Comparison of ENCODE assay signal across 9 cellular contexts in the genomic region with DNA sequence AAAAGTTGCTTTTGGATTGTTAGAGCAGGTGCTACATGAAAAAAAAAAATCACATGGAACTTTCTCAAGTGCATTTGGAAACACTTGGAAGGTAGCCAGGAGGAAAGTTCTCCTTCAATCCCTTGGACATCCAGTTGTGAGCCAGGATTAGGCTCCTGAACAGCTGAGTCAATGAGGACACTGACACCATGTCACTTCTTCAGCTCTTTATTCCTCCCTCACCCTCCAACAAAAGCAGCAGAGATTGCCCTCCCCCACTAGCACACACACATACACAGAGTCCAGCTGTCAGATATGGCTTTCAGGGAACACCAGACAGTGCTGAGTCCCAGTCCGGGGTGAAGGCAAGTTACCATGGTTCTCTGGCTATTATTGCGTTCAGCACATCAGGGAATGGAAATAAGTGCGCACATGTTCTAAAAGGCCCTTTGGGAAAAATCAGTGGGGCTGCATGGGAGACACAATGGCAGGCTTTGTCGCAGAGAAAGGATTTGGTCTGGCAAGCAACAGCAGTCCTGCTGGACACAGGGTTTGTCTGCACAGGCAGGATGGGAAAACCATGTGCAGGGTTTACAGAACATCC.
DNase-seq lines count a peak whose midpoint lies in the region; ATAC-seq and TF ChIP-seq lines count a peak whose summit lies in the region.
"Had no signal": no experiment of that assay in that cellular context is flagged by ENCODE, and none has a peak within 500 bp of the region (broad histone marks: within the 10 kb centered on the region; RNA-seq: fewer than 3 reads in every experiment).

No MANE protein-coding gene starts in this region.

- intact Hi-C loops in activated T-helper 2 cell treated with anti-CD3 and anti-CD28 coated beads, Interferon-gamma antibody, Interleukin-2, Interleukin-4, amounts not matched to agents 10 μg/mL and 5 μg/mL and 100 μg/mL, durations not matched to agents 14 hours and 24 hours and 36 hours (cut with micrococcal nuclease), result no loop called here

- no peaks in the 10 kb centered on the region for H3K4me1 ChIP-seq in fibroblast of lung (ENCODE audit: control insufficient read depth, extremely low read depth, insufficient read depth, low read length)

- POLR2A ChIA-PET in WTC11 (lab: Charles Lee), result no interaction called here

- no peaks in the 10 kb centered on the region for H3K27me3 ChIP-seq in fibroblast of lung (ENCODE audit: control insufficient read depth, insufficient read depth, low read length)

- H3K36me3 Mint-ChIP-seq in neural crest cell (ENCODE audit: low read depth), result no peaks in the 10 kb centered on the region
- H3K36me3 Mint-ChIP-seq in activated T-helper 2 cell treated with anti-CD3 and anti-CD28 coated beads, Interferon-gamma antibody, Interleukin-2, Interleukin-4, amounts not matched to agents 10 μg/mL and 5 μg/mL and 100 μg/mL, durations not matched to agents 14 hours and 24 hours and 36 hours (ENCODE audit: low read depth), result no peaks in the 10 kb centered on the region
- no peaks in the 10 kb centered on the region for H3K36me3 Mint-ChIP-seq in WTC11

- no peak overlapping the region for H3K4me2 ChIP-seq in fibroblast of lung (ENCODE audit: extremely low read depth, insufficient read depth, low read length)

- no peaks in the 10 kb centered on the region for H4K20me1 ChIP-seq in fibroblast of lung (ENCODE audit: control insufficient read depth, extremely low read depth, insufficient read depth, low read length)

- H3K4me3 Mint-ChIP-seq in neural crest cell (peak overlapping the region; percentile 52), WTC11 (no peak overlapping the region)
- no peak overlapping the region for H3K4me3 Mint-ChIP-seq in activated T-helper 2 cell treated with anti-CD3 and anti-CD28 coated beads, Interferon-gamma antibody, Interleukin-2, Interleukin-4, amounts not matched to agents 10 μg/mL and 5 μg/mL and 100 μg/mL, durations not matched to agents 14 hours and 24 hours and 36 hours (ENCODE audit: low read depth)

- no peak overlapping the region for H3K9ac ChIP-seq in fibroblast of lung (ENCODE audit: insufficient read depth, low read length)

- H3K9me3 Mint-ChIP-seq in neural crest cell, result peaks cover 2% of the 10 kb centered on the region
- H3K9me3 Mint-ChIP-seq in activated T-helper 2 cell treated with anti-CD3 and anti-CD28 coated beads, Interferon-gamma antibody, Interleukin-2, Interleukin-4, amounts not matched to agents 10 μg/mL and 5 μg/mL and 100 μg/mL, durations not matched to agents 14 hours and 24 hours and 36 hours, result no peaks in the 10 kb centered on the region
- no peaks in the 10 kb centered on the region for H3K9me3 Mint-ChIP-seq in WTC11

- H3K36me3 ChIP-seq in fibroblast of lung (ENCODE audit: control insufficient read depth, insufficient read depth, low read length), result no peaks in the 10 kb centered on the region

- H3K4me1 Mint-ChIP-seq in neural crest cell (peaks cover 44% of the 10 kb centered on the region), WTC11 (no peaks in the 10 kb centered on the region)
- no peaks in the 10 kb centered on the region for H3K4me1 Mint-ChIP-seq in activated T-helper 2 cell treated with anti-CD3 and anti-CD28 coated beads, Interferon-gamma antibody, Interleukin-2, Interleukin-4, amounts not matched to agents 10 μg/mL and 5 μg/mL and 100 μg/mL, durations not matched to agents 14 hours and 24 hours and 36 hours (ENCODE audit: low read depth)

- H3K4me3 ChIP-seq in fibroblast of lung (replicated peaks in 1 of 4; ENCODE audit: control extremely low read depth in 1 of 4, insufficient read depth in 1 of 4, low read depth in 3 of 4, low read length in 4 of 4), result no peak overlapping the region

- no peak for ATAC-seq in GM18502 (IDR thresholded peaks at IDR 0.05; ENCODE audit: poor library complexity, unreplicated experiment)
- ATAC-seq in WTC11, result no peak

- TF ChIP-seq CTCF in fibroblast of lung (conservative IDR thresholded peaks at IDR 0.05 in 1 of 2, IDR thresholded peaks at IDR 0.05 in 1 of 2; ENCODE audit: low read depth in 1 of 2, low read length in 2 of 2) (peak in 1 of 2 donors; percentile 11), neural crest cell (conservative IDR thresholded peaks at IDR 0.05) (no peak), WTC11 (IDR thresholded peaks at IDR 0.05) (no peak)

- H3K79me2 ChIP-seq in fibroblast of lung (ENCODE audit: control insufficient read depth, insufficient read depth, low read length), result no peaks in the 10 kb centered on the region

- no peak overlapping the region for H2AFZ ChIP-seq in fibroblast of lung (ENCODE audit: low read length)

- H3K27me3 Mint-ChIP-seq in neural crest cell (ENCODE audit: low read depth) (no peaks in the 10 kb centered on the region), WTC11 (ENCODE audit: low read depth) (no peaks in the 10 kb centered on the region)
- peaks cover 2% of the 10 kb centered on the region for H3K27me3 Mint-ChIP-seq in activated T-helper 2 cell treated with anti-CD3 and anti-CD28 coated beads, Interferon-gamma antibody, Interleukin-2, Interleukin-4, amounts not matched to agents 10 μg/mL and 5 μg/mL and 100 μg/mL, durations not matched to agents 14 hours and 24 hours and 36 hours (ENCODE audit: low read depth)

- H3K9me3 ChIP-seq in fibroblast of lung (ENCODE audit: control insufficient read depth, insufficient read depth, low read depth, low read length), result no peaks in the 10 kb centered on the region

- H3K27ac ChIP-seq in fibroblast of lung (ENCODE audit: insufficient read depth, low read length), result no peak overlapping the region

- CTCF ChIA-PET in WTC11 (lab: Charles Lee), result no interaction called here

- DNase-seq in COLO829 (ENCODE audit: low spot score) (peak; percentile 83), NCI-H526 treated with DMSO at 0.1 percent for 48 hours (lab: John Stamatoyannopoulos, UW) (peak; percentile 45), fibroblast of lung (ENCODE audit: low read depth in 2 of 2) (peak; percentile 21 to 59), neural crest cell (ENCODE audit: low read depth, low spot score) (peak; percentile 53), Kasumi-1 (lab: John Stamatoyannopoulos, UW) (no peak), WTC11 (ENCODE audit: low spot score) (no peak)
- DNase-seq in activated T-helper 2 cell treated with anti-CD3 and anti-CD28 coated beads, Interferon-gamma antibody, Interleukin-2, Interleukin-4, amounts not matched to agents 10 μg/mL and 5 μg/mL and 100 μg/mL, durations not matched to agents 14 hours and 24 hours and 36 hours (ENCODE audit: low spot score), result no peak
- DNase-seq: effector CD8-positive, alpha-beta T cell had no signal

- peak overlapping the region; percentile 88 for H3K27ac Mint-ChIP-seq in neural crest cell (ENCODE audit: unreplicated experiment)
- no peak overlapping the region for H3K27ac Mint-ChIP-seq in activated T-helper 2 cell treated with anti-CD3 and anti-CD28 coated beads, Interferon-gamma antibody, Interleukin-2, Interleukin-4, amounts not matched to agents 10 μg/mL and 5 μg/mL and 100 μg/mL, durations not matched to agents 14 hours and 24 hours and 36 hours
- no peak overlapping the region for H3K27ac Mint-ChIP-seq in WTC11

TF ChIP-seq in WTC11, 78 proteins besides CTCF, POLR2A, EP300 and RAD21 (continues in another document):
- TF ChIP-seq, protein P1, sequence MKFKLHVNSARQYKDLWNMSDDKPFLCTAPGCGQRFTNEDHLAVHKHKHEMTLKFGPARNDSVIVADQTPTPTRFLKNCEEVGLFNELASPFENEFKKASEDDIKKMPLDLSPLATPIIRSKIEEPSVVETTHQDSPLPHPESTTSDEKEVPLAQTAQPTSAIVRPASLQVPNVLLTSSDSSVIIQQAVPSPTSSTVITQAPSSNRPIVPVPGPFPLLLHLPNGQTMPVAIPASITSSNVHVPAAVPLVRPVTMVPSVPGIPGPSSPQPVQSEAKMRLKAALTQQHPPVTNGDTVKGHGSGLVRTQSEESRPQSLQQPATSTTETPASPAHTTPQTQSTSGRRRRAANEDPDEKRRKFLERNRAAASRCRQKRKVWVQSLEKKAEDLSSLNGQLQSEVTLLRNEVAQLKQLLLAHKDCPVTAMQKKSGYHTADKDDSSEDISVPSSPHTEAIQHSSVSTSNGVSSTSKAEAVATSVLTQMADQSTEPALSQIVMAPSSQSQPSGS (CRISPR knock-in tag; IDR thresholded peaks at IDR 0.05; ENCODE audit: borderline replicate concordance, low read depth), result no peak
- TF ChIP-seq ZNF232 (CRISPR knock-in tag; IDR thresholded peaks at IDR 0.05) (no peak), ZNF138 (CRISPR knock-in tag; conservative IDR thresholded peaks at IDR 0.05) (no peak), TEAD4 (CRISPR knock-in tag; IDR thresholded peaks at IDR 0.05) (no peak), PRRX2 (CRISPR knock-in tag; IDR thresholded peaks at IDR 0.05) (no peak), ZNF423 (CRISPR knock-in tag; IDR thresholded peaks at IDR 0.05) (no peak), CREM (CRISPR knock-in tag; IDR thresholded peaks at IDR 0.05) (no peak)
- TF ChIP-seq, protein P2, sequence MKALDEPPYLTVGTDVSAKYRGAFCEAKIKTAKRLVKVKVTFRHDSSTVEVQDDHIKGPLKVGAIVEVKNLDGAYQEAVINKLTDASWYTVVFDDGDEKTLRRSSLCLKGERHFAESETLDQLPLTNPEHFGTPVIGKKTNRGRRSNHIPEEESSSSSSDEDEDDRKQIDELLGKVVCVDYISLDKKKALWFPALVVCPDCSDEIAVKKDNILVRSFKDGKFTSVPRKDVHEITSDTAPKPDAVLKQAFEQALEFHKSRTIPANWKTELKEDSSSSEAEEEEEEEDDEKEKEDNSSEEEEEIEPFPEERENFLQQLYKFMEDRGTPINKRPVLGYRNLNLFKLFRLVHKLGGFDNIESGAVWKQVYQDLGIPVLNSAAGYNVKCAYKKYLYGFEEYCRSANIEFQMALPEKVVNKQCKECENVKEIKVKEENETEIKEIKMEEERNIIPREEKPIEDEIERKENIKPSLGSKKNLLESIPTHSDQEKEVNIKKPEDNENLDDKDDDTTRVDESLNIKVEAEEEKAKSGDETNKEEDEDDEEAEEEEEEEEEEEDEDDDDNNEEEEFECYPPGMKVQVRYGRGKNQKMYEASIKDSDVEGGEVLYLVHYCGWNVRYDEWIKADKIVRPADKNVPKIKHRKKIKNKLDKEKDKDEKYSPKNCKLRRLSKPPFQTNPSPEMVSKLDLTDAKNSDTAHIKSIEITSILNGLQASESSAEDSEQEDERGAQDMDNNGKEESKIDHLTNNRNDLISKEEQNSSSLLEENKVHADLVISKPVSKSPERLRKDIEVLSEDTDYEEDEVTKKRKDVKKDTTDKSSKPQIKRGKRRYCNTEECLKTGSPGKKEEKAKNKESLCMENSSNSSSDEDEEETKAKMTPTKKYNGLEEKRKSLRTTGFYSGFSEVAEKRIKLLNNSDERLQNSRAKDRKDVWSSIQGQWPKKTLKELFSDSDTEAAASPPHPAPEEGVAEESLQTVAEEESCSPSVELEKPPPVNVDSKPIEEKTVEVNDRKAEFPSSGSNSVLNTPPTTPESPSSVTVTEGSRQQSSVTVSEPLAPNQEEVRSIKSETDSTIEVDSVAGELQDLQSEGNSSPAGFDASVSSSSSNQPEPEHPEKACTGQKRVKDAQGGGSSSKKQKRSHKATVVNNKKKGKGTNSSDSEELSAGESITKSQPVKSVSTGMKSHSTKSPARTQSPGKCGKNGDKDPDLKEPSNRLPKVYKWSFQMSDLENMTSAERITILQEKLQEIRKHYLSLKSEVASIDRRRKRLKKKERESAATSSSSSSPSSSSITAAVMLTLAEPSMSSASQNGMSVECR (CRISPR knock-in tag; IDR thresholded peaks at IDR 0.05; ENCODE audit: borderline replicate concordance), result no peak

Comparison
In these comparisons a context has a peak if more than half of its experiments do, and no peak if none do; other contexts are left out.
1. DNase-seq: peak in COLO829 (single experiment), NCI-H526 treated with DMSO at 0.1 percent for 48 hours (single experiment), fibroblast of lung (2 of 2) and neural crest cell (single experiment); none in activated T-helper 2 cell treated with anti-CD3 and anti-CD28 coated beads, Interferon-gamma antibody, Interleukin-2, Interleukin-4, amounts not matched to agents 10 μg/mL and 5 μg/mL and 100 μg/mL, durations not matched to agents 14 hours and 24 hours and 36 hours (single experiment), Kasumi-1 (0 of 2) and WTC11 (single experiment).